Comparison of ENCODE assay signal across 21 cellular contexts in the genomic region with DNA sequence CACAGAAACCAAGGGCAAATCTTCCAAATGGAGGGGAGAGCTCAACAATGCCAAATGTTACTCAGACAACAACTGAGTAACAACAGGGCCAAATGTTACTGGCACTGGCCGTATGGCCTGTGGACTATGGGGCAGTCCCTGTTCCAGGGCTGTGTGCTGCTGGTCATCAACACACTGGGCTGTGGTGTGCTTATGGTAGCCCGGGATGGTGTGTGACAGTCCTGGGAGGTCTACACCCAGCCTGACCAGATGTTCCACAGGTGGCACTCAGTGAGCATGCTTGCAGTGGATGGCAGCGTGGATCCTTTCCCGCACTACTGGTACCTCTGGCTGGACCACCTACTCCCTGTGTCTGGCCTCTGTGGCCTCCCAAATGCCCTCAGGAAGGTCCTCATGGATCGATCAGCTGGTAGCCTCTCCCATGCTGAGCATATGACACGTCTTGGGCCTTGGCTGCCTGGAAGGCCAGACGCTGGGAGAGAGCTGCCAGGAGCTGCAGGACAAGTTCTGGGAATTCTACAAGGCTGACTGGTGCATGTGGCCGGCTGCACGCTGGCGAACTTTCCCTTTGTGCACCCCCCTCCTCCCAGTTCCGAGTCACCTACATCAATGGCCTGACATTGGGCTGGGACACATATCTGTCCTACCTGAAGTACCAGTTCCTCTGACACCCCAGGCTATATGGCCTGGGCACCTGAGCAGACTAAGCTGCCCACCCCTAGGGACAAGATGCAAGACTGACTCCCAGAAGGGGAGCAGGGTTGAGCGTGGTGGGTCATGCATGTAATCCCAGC. TPM values are rescaled to one million over a fixed set of nuclear protein-coding genes. Genes with fewer than 3 reads are reported as not detected.
DNase-seq lines count a peak whose midpoint lies in the region; ATAC-seq, FAIRE-seq and TF ChIP-seq lines count a peak whose summit lies in the region.
"Had no signal": no experiment of that assay in that cellular context is flagged by ENCODE, and none has a peak within 500 bp of the region (broad histone marks: within the 10 kb centered on the region; RNA-seq: fewer than 3 reads in every experiment).

No MANE protein-coding gene starts in this region.

- peaks cover 2 to 13% of the 10 kb centered on the region in 2 experiments; a peak in 2 of 5 replicates for H3K27me3 ChIP-seq in K562 (ENCODE audit: control insufficient read depth in 2 of 2, insufficient read depth in 2 of 2, low read length in 2 of 2)
- no peaks in the 10 kb centered on the region for H3K27me3 ChIP-seq in iPS-15b (ENCODE audit: control insufficient read depth, insufficient read depth, low read length)
- no peaks in the 10 kb centered on the region for H3K27me3 ChIP-seq in aorta (ENCODE audit: control insufficient read depth in 1 of 2, insufficient read depth in 2 of 2, low read length in 1 of 2)
- H3K27me3 ChIP-seq in body of pancreas = no peaks in the 10 kb centered on the region

- 2% methylated on average over 6 of the region's 12 CpGs for WGBS in K562 (ENCODE audit: insufficient coverage, low coverage, missing lambda C conversion rate)
- WGBS in aorta, 2 donors = 69 to 70% methylated on average over 12 of the region's 12 CpGs
- 77 to 88% methylated on average over 1 to 6 of the region's 12 CpGs for WGBS in body of pancreas, 2 donors

- H4K20me1 ChIP-seq in K562 (replicated peaks; ENCODE audit: control insufficient read depth, insufficient read depth, low read length) = no peaks in the 10 kb centered on the region
- H4K20me1 ChIP-seq: BLaER1 had no signal

- BruUV-seq in K562 (replicated peaks; lab: Mats Ljungman, UMichigan) = no TSS peak

- DNase-seq in ELF-1 (ENCODE audit: low read depth, low spot score) (peak; percentile 59), K562 (ENCODE audit: extremely low read depth in 1 of 4, low spot score in 3 of 4) (no peak), aorta (no peak), HCEC 1CT (no peak), body of pancreas (no peak)
- DNase-seq: 8988T; CD8-positive, alpha-beta T cell; DMS 273 treated with DMSO at 0.1 percent for 48 hours; DMS53; DND-41; EL; HFFc6; IMR-90 had no signal

- no peaks in the 10 kb centered on the region; the same call in 1 of the 2 replicates for H3K9me3 ChIP-seq in K562 (replicated peaks; ENCODE audit: control insufficient read depth, insufficient read depth, low read depth, low read length)
- H3K9me3 ChIP-seq in iPS-15b (ENCODE audit: control insufficient read depth, insufficient read depth, low read length) = no peaks in the 10 kb centered on the region
- no peaks in the 10 kb centered on the region for H3K9me3 ChIP-seq in aorta (ENCODE audit: control insufficient read depth, low read length)
- H3K9me3 ChIP-seq in body of pancreas = no peaks in the 10 kb centered on the region
- H3K9me3 ChIP-seq: HAP-1 had no signal

- H3K36me3 ChIP-seq in K562 (ENCODE audit: control insufficient read depth, insufficient read depth, low read length) (no peaks in the 10 kb centered on the region), iPS-15b (ENCODE audit: control insufficient read depth, insufficient read depth, low read length) (no peaks in the 10 kb centered on the region), aorta (ENCODE audit: control insufficient read depth in 1 of 2, insufficient read depth in 2 of 2, low read length in 1 of 2) (no peaks in the 10 kb centered on the region), body of pancreas (replicated peaks in 1 of 2; ENCODE audit: insufficient read depth in 1 of 2, low read depth in 2 of 2) (no peaks in the 10 kb centered on the region)
- H3K36me3 ChIP-seq: BLaER1, HAP-1 had no signal

- POLR2A ChIA-PET in K562 (lab: Yijun Ruan, JAX) = interaction anchor here (0.6 to 0.9 kb wide), 3 partner anchors 21 to 82 kb away, joined by 3 read pairs; a partner anchor contains a TSS

- TF ChIP-seq CTCF in K562 (IDR thresholded peaks at IDR 0.05 in 2 of 3, conservative IDR thresholded peaks at IDR 0.05 in 1 of 3; ENCODE audit: insufficient read depth in 2 of 3, low read depth in 1 of 3, low read length in 3 of 3) = no peak
- no peak for TF ChIP-seq CTCF in body of pancreas (IDR thresholded peaks at IDR 0.05)

- TF ChIP-seq POLR2A in K562 (conservative IDR thresholded peaks at IDR 0.05) (no peak), body of pancreas (IDR thresholded peaks at IDR 0.05) (no peak)

- CTCF ChIA-PET in K562 (lab: Yijun Ruan, JAX; ENCODE audit: low intra/inter-chr PET ratio) = no interaction called here

- FAIRE-seq in K562 (lab: Jason Lieb, UNC) = no peak
- FAIRE-seq: G401.6, GM12891, GM19239, HTR-8/SVneo had no signal

- H2AFZ ChIP-seq in K562 (ENCODE audit: low read depth, low read length) = no peak overlapping the region

- TF ChIP-seq RAD21 in K562 (CRISPR knock-in tag; conservative IDR thresholded peaks at IDR 0.05 in 1 of 2, IDR thresholded peaks at IDR 0.05 in 1 of 2) = no peak

- no peak for TF ChIP-seq EP300 in K562 (IDR thresholded peaks at IDR 0.05; ENCODE audit: low read length)

- H3K4me3 ChIP-seq in K562 (no peak overlapping the region), iPS-15b (ENCODE audit: low read depth, low read length) (peak overlapping the region; percentile 4), aorta (ENCODE audit: low read length in 2 of 2) (no peak overlapping the region), body of pancreas (no peak overlapping the region)
- H3K4me3 ChIP-seq: BLaER1, HAP-1 had no signal

- no peaks in the 10 kb centered on the region; a peak in 1 of 5 replicates for H3K4me1 ChIP-seq in K562 (replicated peaks in 1 of 2; ENCODE audit: control insufficient read depth in 2 of 2, insufficient read depth in 2 of 2, low read length in 2 of 2)
- H3K4me1 ChIP-seq in iPS-15b (ENCODE audit: control insufficient read depth, insufficient read depth, low read length) = no peaks in the 10 kb centered on the region
- H3K4me1 ChIP-seq in aorta (ENCODE audit: control insufficient read depth in 1 of 2, insufficient read depth in 2 of 2, low read length in 2 of 2) = no peaks in the 10 kb centered on the region
- no peaks in the 10 kb centered on the region for H3K4me1 ChIP-seq in body of pancreas
- H3K4me1 ChIP-seq: BLaER1, HAP-1 had no signal

- no peaks in the 10 kb centered on the region for H3K9me1 ChIP-seq in K562 (ENCODE audit: control insufficient read depth, insufficient read depth, low read length)

- ATAC-seq in K562 (peak; percentile 40; the same call in 1 of the 3 replicates), aorta (ENCODE audit: low FRiP score) (peak; percentile 46), body of pancreas (no peak), HG03565 (IDR thresholded peaks at IDR 0.05; ENCODE audit: unreplicated experiment) (no peak)
- ATAC-seq: CD8-positive, alpha-beta T cell had no signal

- intact Hi-C loops in K562 (cut with micrococcal nuclease) (no loop called here), aorta (cut with DNase I) (no loop called here), body of pancreas (cut with DNase I) (no loop called here)

- in situ Hi-C loops in K562 (cut with MboI) = no loop called here

- H3K4me2 ChIP-seq in K562 (ENCODE audit: insufficient read depth, low read length) = no peak overlapping the region
- H3K4me2 ChIP-seq: BLaER1 had no signal

- H3K9ac ChIP-seq in K562 (ENCODE audit: insufficient read depth in 1 of 2, low read depth in 2 of 2, low read length in 2 of 2) = no peak overlapping the region
- H3K9ac ChIP-seq in iPS-15b (ENCODE audit: low read depth, low read length) = no peak overlapping the region
- H3K9ac ChIP-seq: BLaER1 had no signal

- H3K79me2 ChIP-seq in K562 (ENCODE audit: control insufficient read depth, insufficient read depth, low read length) = no peaks in the 10 kb centered on the region

- H3K27ac ChIP-seq in K562 (ENCODE audit: extremely low read depth, low read depth, low read length) (no peak overlapping the region), aorta (ENCODE audit: low read depth in 1 of 2, low read length in 2 of 2) (no peak overlapping the region), body of pancreas (no peak overlapping the region)
- H3K27ac ChIP-seq: BLaER1 had no signal

TF ChIP-seq in K562, 482 proteins besides CTCF, POLR2A, EP300 and RAD21 (continues in another document):
- TF ChIP-seq ZNF785 (CRISPR knock-in tag; IDR thresholded peaks at IDR 0.05) (no peak), HDAC2 (IDR thresholded peaks at IDR 0.05) (no peak)
- TF ChIP-seq, protein P1, sequence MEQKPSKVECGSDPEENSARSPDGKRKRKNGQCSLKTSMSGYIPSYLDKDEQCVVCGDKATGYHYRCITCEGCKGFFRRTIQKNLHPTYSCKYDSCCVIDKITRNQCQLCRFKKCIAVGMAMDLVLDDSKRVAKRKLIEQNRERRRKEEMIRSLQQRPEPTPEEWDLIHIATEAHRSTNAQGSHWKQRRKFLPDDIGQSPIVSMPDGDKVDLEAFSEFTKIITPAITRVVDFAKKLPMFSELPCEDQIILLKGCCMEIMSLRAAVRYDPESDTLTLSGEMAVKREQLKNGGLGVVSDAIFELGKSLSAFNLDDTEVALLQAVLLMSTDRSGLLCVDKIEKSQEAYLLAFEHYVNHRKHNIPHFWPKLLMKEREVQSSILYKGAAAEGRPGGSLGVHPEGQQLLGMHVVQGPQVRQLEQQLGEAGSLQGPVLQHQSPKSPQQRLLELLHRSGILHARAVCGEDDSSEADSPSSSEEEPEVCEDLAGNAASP (IDR thresholded peaks at IDR 0.05) = no peak

RNA-seq across cellular contexts. Expression of a gene that starts 59.7 kb away (rescaled TPM):
- total RNA-seq in K562 (2011; cell fraction: chromatin; rRNA removed; ENCODE audit: low replicate concordance) = 57.2 and 111 TPM in 2 replicates
- total RNA-seq in K562 (2011; cell fraction: nucleolus; rRNA removed) = 39.6 and 44.2 TPM in 2 replicates
- total RNA-seq in K562 (2011; cell fraction: nucleoplasm; rRNA removed) = 63.2 and 85.5 TPM in 2 replicates
- 18.9 and 20.1 TPM in 2 replicates for total RNA-seq in K562 (2014; rRNA removed)
- total RNA-seq in K562 (2014; rRNA removed; fragmentation: Illumina TruSeq; extraction: Trizol) = 12.3 TPM in 2 replicates
- 10.5 and 11.5 TPM in 2 replicates for total RNA-seq in K562 (2015; rRNA removed; fragmentation: Illumina TruSeq; extraction: Trizol)
- total RNA-seq in K562 (2021) = 35.9 and 41.8 TPM in 2 replicates
- 23.9 and 25.8 TPM in 2 replicates for polyA plus RNA-seq in K562 (2011; rRNA removed)
- polyA plus RNA-seq in K562 (2011; cell fraction: cytosol; rRNA removed) = 17.7 and 23.5 TPM in 2 replicates
- 55.7 and 92.8 TPM in 2 replicates for polyA plus RNA-seq in K562 (2011; cell fraction: nucleus; rRNA removed)
- polyA plus RNA-seq in K562 (2012) = 24.4 and 70.9 TPM in 2 replicates
- polyA plus RNA-seq in K562 (2014; fragmentation: Illumina TruSeq; extraction: Trizol) = 31.4 and 32.8 TPM in 2 replicates
- polyA plus RNA-seq in K562 (2014; fragmentation: Nextera tagmentation; extraction: Ambion mirVana) = 1 to 10 TPM; 2.7 to 2.8 TPM
- 25.6 and 29.4 TPM in 2 replicates for polyA plus RNA-seq in K562 (2014; rRNA removed)
- polyA minus RNA-seq in K562 (2011; rRNA and poly(A)+ RNA removed) = 14.2 and 18.2 TPM in 2 replicates
- 16.8 and 18.3 TPM in 2 replicates for polyA minus RNA-seq in K562 (2011; cell fraction: cytosol; rRNA and poly(A)+ RNA removed)
- polyA minus RNA-seq in K562 (2011; cell fraction: nucleus; rRNA and poly(A)+ RNA removed) = 32.3 and 34.9 TPM in 2 replicates
- total RNA-seq in aorta = 10 to 100 TPM; 17.1 to 27.4 TPM
- 10 to 100 TPM; 15.2 to 15.4 TPM for polyA plus RNA-seq in aorta
- total RNA-seq in body of pancreas = 10 to 100 TPM; 12.7 to 30.3 TPM

Comparison
In these comparisons a context has a peak if more than half of its experiments do, and no peak if none do; other contexts are left out.
1. ATAC-seq: peak in K562 (single experiment) and aorta (single experiment); none in body of pancreas (single experiment) and HG03565 (single experiment).